Comparison of ENCODE assay signal across 8 cellular contexts in genomic region chr11:10441652-10442503, GRCh38.
DNase-seq lines count a peak whose midpoint lies in the region; ATAC-seq and FAIRE-seq lines count a peak whose summit lies in the region.

No MANE protein-coding gene starts in this region.

- FAIRE-seq in GM18507 (lab: Jason Lieb, UNC), result peak; percentile 90

- peak overlapping the region; percentile 45 for H3K27ac Mint-ChIP-seq in dendritic cell treated with granulocyte-macrophage colony-stimulating factor and Interleukin-4, amounts not matched to agents 40 ng/mL and 50 ng/mL, for 4 days

- ATAC-seq in GM21528 (IDR thresholded peaks at IDR 0.05; ENCODE audit: low FRiP score, unreplicated experiment) (peak; percentile 98), HG03571 (IDR thresholded peaks at IDR 0.05; ENCODE audit: unreplicated experiment) (peak; percentile 94)

- no peaks in the 10 kb centered on the region for H3K9me3 Mint-ChIP-seq in dendritic cell treated with granulocyte-macrophage colony-stimulating factor and Interleukin-4, amounts not matched to agents 40 ng/mL and 50 ng/mL, for 4 days

- no peak overlapping the region for H3K4me3 Mint-ChIP-seq in dendritic cell treated with granulocyte-macrophage colony-stimulating factor and Interleukin-4, amounts not matched to agents 40 ng/mL and 50 ng/mL, for 4 days

- intact Hi-C loops in dendritic cell treated with granulocyte-macrophage colony-stimulating factor and Interleukin-4, amounts not matched to agents 40 ng/mL and 50 ng/mL, for 4 days (cut with micrococcal nuclease), result no loop called here

- no peak for DNase-seq in GM18507 (ENCODE audit: extremely low spot score, insufficient read length, low read depth)
- DNase-seq in NCI-H1105 (lab: John Stamatoyannopoulos, UW), result no peak
- DNase-seq in activated CD8-positive, alpha-beta memory T cell treated with anti-CD3 and anti-CD28 coated beads for 24 hours, result no peak
- no peak for DNase-seq in NCI-H748 treated with DMSO at 0.1 percent for 48 hours (lab: John Stamatoyannopoulos, UW)
- DNase-seq in DMS79 (lab: John Stamatoyannopoulos, UW), result no peak

- H3K27me3 Mint-ChIP-seq in dendritic cell treated with granulocyte-macrophage colony-stimulating factor and Interleukin-4, amounts not matched to agents 40 ng/mL and 50 ng/mL, for 4 days, result no peaks in the 10 kb centered on the region

- H3K4me1 Mint-ChIP-seq in dendritic cell treated with granulocyte-macrophage colony-stimulating factor and Interleukin-4, amounts not matched to agents 40 ng/mL and 50 ng/mL, for 4 days (ENCODE audit: low read depth), result peaks cover 49% of the 10 kb centered on the region

- no peaks in the 10 kb centered on the region for H3K36me3 Mint-ChIP-seq in dendritic cell treated with granulocyte-macrophage colony-stimulating factor and Interleukin-4, amounts not matched to agents 40 ng/mL and 50 ng/mL, for 4 days (ENCODE audit: low read depth)
